ENCODE assay signal across 29 cellular contexts in the genomic region with DNA sequence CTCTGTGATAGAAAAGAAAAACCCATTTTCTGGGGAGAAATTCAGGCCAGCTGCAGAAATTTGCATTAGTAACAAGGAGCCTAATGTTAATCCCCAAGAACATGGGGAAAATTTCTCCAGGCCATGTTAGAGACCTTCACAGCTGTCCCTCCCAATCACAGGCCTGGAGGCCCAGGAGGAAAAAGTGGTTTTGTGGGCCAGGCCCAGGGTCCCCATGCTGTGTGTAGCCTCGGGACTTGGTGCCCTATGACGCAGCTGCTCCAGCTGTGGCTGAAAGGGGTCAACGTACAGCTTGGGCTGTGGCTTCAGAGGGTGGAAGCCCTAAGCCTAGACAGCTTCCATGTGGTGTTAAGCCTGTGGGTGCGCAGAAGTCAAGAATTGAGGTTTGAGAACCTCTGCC. TPM values are rescaled to one million over a fixed set of nuclear protein-coding genes. Genes with fewer than 3 reads are reported as not detected.
"Had no signal": no experiment of that assay in that cellular context is flagged by ENCODE, and none has a peak within 500 bp of the region (broad histone marks: within the 10 kb centered on the region; RNA-seq: fewer than 3 reads in every experiment).

No MANE protein-coding gene starts in this region.

- FAIRE-seq: small intestine, urothelium cell line had no signal

- H3K79me2 ChIP-seq: parathyroid adenoma had no signal

- H3K9ac ChIP-seq: parathyroid adenoma had no signal

- H3K4me3 ChIP-seq: ovary, psoas muscle, right lobe of liver, sigmoid colon, stomach, thoracic aorta, thyroid gland, tibial nerve, upper lobe of left lung, vagina had no signal

- ATAC-seq: natural killer cell treated with Interleukin-12 subunit alpha and Interleukin-12 subunit beta and Interleukin-15 and Interleukin-18, amount 100 ng/mL, for 72 hours; psoas muscle; right cardiac atrium; stimulated activated effector memory CD8-positive, alpha-beta T cell treated with anti-CD3 and anti-CD28 coated beads, Interleukin-12 subunit alpha, Interleukin-12 subunit beta, amount 100 ng/mL, for 72 hours; stimulated activated naive B cell treated with anti-CD40 and anti-IgM and Interleukin-4, amounts not matched to agents 10 μg/mL and 1 μg/mL and 100 μg/mL, for 72 hours had no signal

- H3K4me1 ChIP-seq: parathyroid adenoma, psoas muscle, right lobe of liver, sigmoid colon, thyroid gland, tibial nerve, upper lobe of left lung, vagina had no signal

- H2AFZ ChIP-seq: parathyroid adenoma had no signal

- H3K27me3 ChIP-seq: neutrophil, ovary, right lobe of liver, sigmoid colon, stomach, thyroid gland, tibial nerve, upper lobe of left lung, vagina had no signal

- H3K27ac ChIP-seq: neutrophil, ovary, parathyroid adenoma, psoas muscle, right lobe of liver, sigmoid colon, stomach, thoracic aorta, thyroid gland, tibial nerve, upper lobe of left lung, vagina had no signal

- H3K36me3 ChIP-seq: neutrophil, ovary, right lobe of liver, sigmoid colon, stomach, thoracic aorta, thyroid gland, tibial nerve, upper lobe of left lung, vagina had no signal

- DNase-seq: nephron progenitor cell; nucleus accumbens; ovary; posterior cingulate gyrus; psoas muscle; right cardiac atrium; right lobe of liver; sigmoid colon; stimulated activated CD4-positive, alpha-beta T cell treated with anti-CD3 and anti-CD28 coated beads, Interleukin-15, amount 100 ng/mL, for 24 hours; stimulated activated CD4-positive, alpha-beta T cell treated with anti-CD3 and anti-CD28 coated beads, Interleukin-2, amount 100 ng/mL, for 24 hours; stimulated activated CD4-positive, alpha-beta T cell treated with anti-CD3 and anti-CD28 coated beads, Interleukin-2, amount 100 ng/mL, for 48 hours; stimulated activated CD4-positive, alpha-beta T cell treated with anti-CD3 and anti-CD28 coated beads, Interleukin-4, amount 100 ng/mL, for 24 hours; stimulated activated naive B cell treated with anti-CD40 and anti-IgM and Interleukin-4, amounts not matched to agents 10 μg/mL and 1 μg/mL and 100 μg/mL, for 72 hours; stimulated activated naive CD4-positive, alpha-beta T cell treated with Interleukin-2 at 50 U/mL for 16 hours; stomach; thyroid gland; trophoblast cell; upper lobe of left lung had no signal

- H3K9me3 ChIP-seq: neutrophil, ovary, psoas muscle, right lobe of liver, sigmoid colon, thoracic aorta, thyroid gland, tibial nerve had no signal

RNA-seq across cellular contexts. Expression of gene C7, which starts 27.0 kb away (rescaled TPM):
- total RNA-seq: natural killer cell treated with Interleukin-12 subunit alpha and Interleukin-12 subunit beta and Interleukin-15 and Interleukin-18, amount 100 ng/mL, for 72 hours; renal cortical epithelial cell had no signal

RNA-seq across cellular contexts. Expression of gene CARD6, which starts 41.1 kb away (rescaled TPM):
- total RNA-seq: neural crest cell had no signal
